Comparison of ENCODE assay signal across 8 cellular contexts in genomic region chr11:66287256-66288137, GRCh38. TPM values are rescaled to one million over a fixed set of nuclear protein-coding genes. Genes with fewer than 3 reads are reported as not detected.
DNase-seq lines count a peak whose midpoint lies in the region; ATAC-seq and TF ChIP-seq lines count a peak whose summit lies in the region.

No MANE protein-coding gene starts in this region.

- 65% methylated on average over 16 of the region's 16 CpGs for WGBS in prostate gland

- H3K36me3 ChIP-seq in Panc1 (ENCODE audit: control insufficient read depth, insufficient read depth, low read length) (no peaks in the 10 kb centered on the region; the same call in none of the 2 replicates), prostate gland (no peaks in the 10 kb centered on the region)

- no TSS peak for BruUV-seq in Panc1 (replicated peaks; lab: Mats Ljungman, UMichigan)

- intact Hi-C loops in Panc1 (cut with micrococcal nuclease; ENCODE audit: unreplicated experiment): no loop called here
- intact Hi-C loops in prostate gland (cut with DNase I): no loop called here

- ATAC-seq in Panc1: no peak
- ATAC-seq in HG02981 (IDR thresholded peaks at IDR 0.05; ENCODE audit: unreplicated experiment): no peak
- ATAC-seq in GM18870 (IDR thresholded peaks at IDR 0.05; ENCODE audit: unreplicated experiment): no peak

- peak; percentile 15 for DNase-seq in GM03348 (ENCODE audit: low spot score)
- no peak for DNase-seq in Panc1 (ENCODE audit: low read depth, low spot score)
- DNase-seq in epidermal melanocyte (ENCODE audit: insufficient read length, low spot score): peak; percentile 13
- no peak for DNase-seq in prostate gland (ENCODE audit: low spot score)
- DNase-seq in activated CD4-positive, CD25-positive, alpha-beta regulatory T cell treated with anti-CD3 and anti-CD28 coated beads, Interleukin-2, amount 50 U/mL, for 72 hours: no peak
- DNase-seq in NCI-H2227 treated with DMSO at 0.1 percent for 48 hours (lab: John Stamatoyannopoulos, UW): no peak

- H3K27ac ChIP-seq in Panc1 (ENCODE audit: low read length) (peak overlapping the region; percentile 98), prostate gland (no peak overlapping the region)

- CTCF ChIA-PET in Panc1 (lab: Charles Lee): no interaction called here

- TF ChIP-seq CTCF in Panc1 (IDR thresholded peaks at IDR 0.05): no peak
- TF ChIP-seq CTCF in prostate gland (IDR thresholded peaks at IDR 0.05): no peak

- in situ Hi-C loops in Panc1 (cut with HindIII; ENCODE audit: low pct_unique_long_range_greater_than_20kb, low sequenced_read_pairs): no loop called here

- H3K27me3 ChIP-seq in Panc1 (ENCODE audit: control insufficient read depth, insufficient read depth, low read length) (no peaks in the 10 kb centered on the region), prostate gland (replicated peaks; ENCODE audit: insufficient read depth) (no peaks in the 10 kb centered on the region)

- POLR2A ChIA-PET in Panc1 (lab: Charles Lee): interaction anchor here (0.6 kb wide), 2 partner anchors 12 to 78 kb away, joined by 3 to 6 read pairs; no protein-coding TSS in a partner anchor

- no peak for TF ChIP-seq POLR2A in prostate gland (IDR thresholded peaks at IDR 0.05)

- H3K4me1 ChIP-seq in Panc1 (ENCODE audit: control insufficient read depth, insufficient read depth, low read length) (peaks cover 32% of the 10 kb centered on the region), prostate gland (replicated peaks) (peaks cover 16% of the 10 kb centered on the region)

- H3K9me3 ChIP-seq in Panc1 (ENCODE audit: control insufficient read depth, insufficient read depth, low read depth, low read length): no peaks in the 10 kb centered on the region
- H3K9me3 ChIP-seq in prostate gland: no peaks in the 10 kb centered on the region

- peak overlapping the region; percentile 83 to 86 for H3K4me3 ChIP-seq in Panc1 (ENCODE audit: low read depth in 2 of 2, low read length in 2 of 2)
- H3K4me3 ChIP-seq in prostate gland: peak overlapping the region; percentile 67 to 86

RNA-seq across cellular contexts. Expression of gene YIF1A, which starts 1.4 kb away (rescaled TPM):
- total RNA-seq in Panc1 (2021; ENCODE audit: unreplicated experiment) (196 TPM), prostate gland (100 to 1,000 TPM in 1 of 2 donors, 10 to 100 TPM in 1; 92.6 to 112 TPM)
- 274 TPM for polyA plus RNA-seq in Panc1 (2012; ENCODE audit: insufficient read length)

RNA-seq across cellular contexts. Expression of gene TMEM151A, which starts 4.2 kb away (rescaled TPM):
- 11.0 TPM for total RNA-seq in Panc1 (2021; ENCODE audit: unreplicated experiment)
- polyA plus RNA-seq in Panc1 (2012; ENCODE audit: insufficient read length): 16.8 TPM
- total RNA-seq in prostate gland: under 1 TPM; 0.17 to 0.50 TPM

RNA-seq across cellular contexts. Expression of gene CNIH2, which starts 9.5 kb away (rescaled TPM):
- total RNA-seq in Panc1 (2021; ENCODE audit: unreplicated experiment) (9.3 TPM), prostate gland (1 to 10 TPM in 1 of 2 donors, not detected in 1; 3.6 TPM)
- 15.1 TPM for polyA plus RNA-seq in Panc1 (2012; ENCODE audit: insufficient read length)

RNA-seq across cellular contexts. Expression of gene RAB1B, which starts 19.1 kb away (rescaled TPM):
- total RNA-seq in Panc1 (2021; ENCODE audit: unreplicated experiment): 256 TPM
- 356 TPM for polyA plus RNA-seq in Panc1 (2012; ENCODE audit: insufficient read length)
- total RNA-seq in prostate gland: 100 to 1,000 TPM; 140 to 166 TPM

RNA-seq across cellular contexts. Expression of gene CD248, which starts 29.3 kb away (rescaled TPM):
- total RNA-seq in Panc1 (2021; ENCODE audit: unreplicated experiment): 0.15 TPM
- polyA plus RNA-seq in Panc1 (2012; ENCODE audit: insufficient read length): not detected
- total RNA-seq in prostate gland: 1 to 10 TPM; 1.9 to 7.3 TPM

Comparison
In these comparisons a context has a peak if more than half of its experiments do, and no peak if none do; other contexts are left out.
1. DNase-seq: peak in GM03348 (single experiment) and epidermal melanocyte (single experiment); none in Panc1 (single experiment), prostate gland (single experiment), activated CD4-positive, CD25-positive, alpha-beta regulatory T cell treated with anti-CD3 and anti-CD28 coated beads, Interleukin-2, amount 50 U/mL, for 72 hours (single experiment) and NCI-H2227 treated with DMSO at 0.1 percent for 48 hours (single experiment).